Comparison of ENCODE assay signal across 9 cellular contexts in the genomic region with DNA sequence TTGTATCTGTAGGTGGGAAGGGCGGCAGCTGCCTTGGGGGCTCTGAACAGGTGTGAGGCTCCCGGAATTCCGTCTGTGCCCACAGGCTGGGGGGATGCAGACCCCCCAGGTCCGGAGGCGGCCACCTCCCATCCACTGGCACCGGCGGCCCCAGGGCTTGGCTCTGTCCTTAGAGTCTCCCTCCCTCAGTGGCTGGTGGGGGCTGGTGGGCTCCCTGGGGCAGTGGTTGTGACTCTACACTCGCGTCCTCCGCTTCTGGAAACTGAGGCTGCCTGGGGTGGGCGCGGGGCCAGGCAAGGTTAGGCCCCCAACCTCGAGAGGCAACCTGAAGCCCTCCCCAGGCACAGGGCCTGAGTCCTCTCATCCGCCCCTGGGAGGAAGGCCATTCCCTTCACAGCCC.
"Had no signal": no experiment of that assay in that cellular context is flagged by ENCODE, and none has a peak within 500 bp of the region (broad histone marks: within the 10 kb centered on the region; RNA-seq: fewer than 3 reads in every experiment).

No MANE protein-coding gene starts in this region.

- H3K9me3 Mint-ChIP-seq: GM23338, H9 had no signal

- H3K27ac ChIP-seq: GM23248 had no signal

- H3K27ac Mint-ChIP-seq: GM23338, H9, HFFc6 had no signal

- DNase-seq: GM23248, GOT3, H7, H9, HCEC 1CT, HFFc6 had no signal

- H3K4me2 ChIP-seq: GM23338 had no signal

- H3K36me3 ChIP-seq: HAP-1 had no signal

- H3K4me3 Mint-ChIP-seq: GM23338, H9, HFFc6 had no signal

- H3K4me1 ChIP-seq: HAP-1 had no signal

- ATAC-seq: GM23338, HCT116 had no signal

- H3K9ac ChIP-seq: GM23248 had no signal

- H3K9me3 ChIP-seq: HAP-1 had no signal

- H2AFZ ChIP-seq: GM23248, GM23338 had no signal

- H3K4me3 ChIP-seq: GM23248, GM23338, HAP-1 had no signal
